In genomic region chr12:90090929-90091651, GRCh38 we compare ENCODE assay signal across 8 cellular contexts.
DNase-seq lines count a peak whose midpoint lies in the region; ATAC-seq and TF ChIP-seq lines count a peak whose summit lies in the region.

No MANE protein-coding gene starts in this region.

- H3K9ac ChIP-seq in GM23248: peak overlapping the region; percentile 79

- in situ Hi-C loops in GM23248 (cut with MboI): no loop called here

- no peak for TF ChIP-seq CTCF in epithelial cell of esophagus (IDR thresholded peaks at IDR 0.05; ENCODE audit: insufficient read depth, low read depth, low read length, missing control alignments)

- H3F3A ChIP-seq in GM23248 (ENCODE audit: insufficient read depth): peaks cover 24% of the 10 kb centered on the region

- no peak for ATAC-seq in HG03342 (IDR thresholded peaks at IDR 0.05; ENCODE audit: unreplicated experiment)
- no peak for ATAC-seq in HG02981 (IDR thresholded peaks at IDR 0.05; ENCODE audit: unreplicated experiment)

- DNase-seq in GM23248: peak; percentile 97
- peak; percentile 68 for DNase-seq in NCI-H69 (lab: John Stamatoyannopoulos, UW)
- DNase-seq in epithelial cell of esophagus (ENCODE audit: low read depth): peak; percentile 99
- peak; percentile 82 for DNase-seq in posterior vena cava (ENCODE audit: low spot score)
- no peak for DNase-seq in NK-92 (lab: John Stamatoyannopoulos, UW; ENCODE audit: unreplicated experiment)
- DNase-seq in anterior cingulate cortex (lab: John Stamatoyannopoulos, UW): no peak

- no peaks in the 10 kb centered on the region for H4K20me1 ChIP-seq in GM23248 (ENCODE audit: insufficient read depth)

- 0 to 3% methylated on average over 3 of the region's 3 CpGs for WGBS in GM23248 (ENCODE audit: low coverage in 1 of 2, low lambda C conversion rate in 2 of 2, missing lambda C conversion rate in 2 of 2), 2 experiments

- H3K36me3 ChIP-seq in GM23248 (ENCODE audit: low read depth): no peaks in the 10 kb centered on the region

- no peaks in the 10 kb centered on the region for H3K9me3 ChIP-seq in GM23248 (ENCODE audit: low read depth)

- H3K27me3 ChIP-seq in GM23248 (replicated peaks; ENCODE audit: insufficient read depth): no peaks in the 10 kb centered on the region

- intact Hi-C loops in posterior vena cava (cut with DNase I): no loop called here

- H3K4me2 ChIP-seq in GM23248 (ENCODE audit: unreplicated experiment): peak overlapping the region; percentile 62

- no peaks in the 10 kb centered on the region for H3K79me2 ChIP-seq in GM23248 (ENCODE audit: insufficient read depth)

- H3K9me2 ChIP-seq in GM23248 (ENCODE audit: insufficient read depth): no peaks in the 10 kb centered on the region

- H2AFZ ChIP-seq in GM23248: peak overlapping the region; percentile 73; the same call in 1 of the 2 replicates

- peak overlapping the region; percentile 98 for H3K27ac ChIP-seq in GM23248

- peaks cover 23% of the 10 kb centered on the region for H3K4me1 ChIP-seq in GM23248 (ENCODE audit: insufficient read depth)

- peak overlapping the region; percentile 54 for H3K4me3 ChIP-seq in GM23248
- no peak overlapping the region for H3K4me3 ChIP-seq in epithelial cell of esophagus (ENCODE audit: low read length)

Comparison
In these comparisons a context has a peak if more than half of its experiments do, and no peak if none do; other contexts are left out.
1. DNase-seq: peak in GM23248 (single experiment), NCI-H69 (single experiment), epithelial cell of esophagus (single experiment) and posterior vena cava (single experiment); none in NK-92 (single experiment) and anterior cingulate cortex (0 of 58).